Comparison of ENCODE assay signal across 15 cellular contexts in the genomic region with DNA sequence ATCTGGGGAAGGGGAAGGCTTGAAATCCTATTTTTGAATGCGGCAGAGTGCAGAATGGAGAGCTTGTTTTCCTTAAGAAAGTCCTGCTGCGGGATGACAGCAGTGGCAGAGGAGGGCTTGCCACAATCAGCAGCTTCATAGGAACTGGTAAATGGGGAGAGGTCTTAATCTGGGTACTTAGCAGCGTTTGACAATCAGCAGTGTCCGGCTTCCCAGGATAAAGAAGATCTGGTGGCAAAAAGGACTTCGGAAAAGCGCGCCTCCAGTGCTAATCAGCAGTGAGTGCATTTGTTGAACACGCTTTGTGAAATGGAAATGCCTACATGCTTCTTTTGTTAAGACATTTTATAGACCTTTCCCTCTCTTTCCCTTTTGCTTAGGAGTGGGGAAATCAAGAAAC.
"Had no signal": no experiment of that assay in that cellular context is flagged by ENCODE, and none has a peak within 500 bp of the region (broad histone marks: within the 10 kb centered on the region; RNA-seq: fewer than 3 reads in every experiment).

No MANE protein-coding gene starts in this region.

- H3K9me3 ChIP-seq: adrenal gland, left lung, tibial artery, uterus had no signal

- H3K27ac ChIP-seq: adrenal gland, coronary artery, left lung, parathyroid adenoma, tibial artery, uterus, VCaP had no signal

- H3K4me3 ChIP-seq: adrenal gland, coronary artery, heart left ventricle, left lung, tibial artery, uterus had no signal

- DNase-seq: activated CD4-positive, alpha-beta T cell treated with anti-CD3 and anti-CD28 coated beads for 1 hour; activated gamma-delta T cell treated with Interleukin-2 at 50 U/mL for 16 hours; adrenal gland; central memory CD4-positive, alpha-beta T cell; effector CD4-positive, alpha-beta T cell; heart left ventricle; kidney; left lung; stimulated activated naive CD4-positive, alpha-beta T cell; T-helper 17 cell; tibial artery; uterus had no signal

- H3K27me3 ChIP-seq: adrenal gland, heart left ventricle, left lung, tibial artery, uterus had no signal

- H3K36me3 ChIP-seq: adrenal gland, heart left ventricle, left lung, tibial artery, uterus had no signal

- H3K4me1 ChIP-seq: adrenal gland, left lung, parathyroid adenoma, tibial artery, uterus had no signal
